1 cellular context compared by ENCODE assay signal in genomic region chr9:126217121-126217520, GRCh38.
TF ChIP-seq lines count a peak whose summit lies in the region.

No MANE protein-coding gene starts in this region.

TF ChIP-seq in GM23338, 12 proteins besides CTCF, POLR2A, EP300 and RAD21 (continued from another document):
- TF ChIP-seq REST (IDR thresholded peaks at IDR 0.05; ENCODE audit: unreplicated experiment) = no peak
